1 cellular context compared by ENCODE assay signal in genomic region chr3:72938471-72939265, GRCh38.
TF ChIP-seq lines count a peak whose summit lies in the region.

No MANE protein-coding gene starts in this region.

TF ChIP-seq in HepG2, 621 proteins besides CTCF, POLR2A, EP300 and RAD21 (continued from another document and continues in another):
- TF ChIP-seq, protein P1, sequence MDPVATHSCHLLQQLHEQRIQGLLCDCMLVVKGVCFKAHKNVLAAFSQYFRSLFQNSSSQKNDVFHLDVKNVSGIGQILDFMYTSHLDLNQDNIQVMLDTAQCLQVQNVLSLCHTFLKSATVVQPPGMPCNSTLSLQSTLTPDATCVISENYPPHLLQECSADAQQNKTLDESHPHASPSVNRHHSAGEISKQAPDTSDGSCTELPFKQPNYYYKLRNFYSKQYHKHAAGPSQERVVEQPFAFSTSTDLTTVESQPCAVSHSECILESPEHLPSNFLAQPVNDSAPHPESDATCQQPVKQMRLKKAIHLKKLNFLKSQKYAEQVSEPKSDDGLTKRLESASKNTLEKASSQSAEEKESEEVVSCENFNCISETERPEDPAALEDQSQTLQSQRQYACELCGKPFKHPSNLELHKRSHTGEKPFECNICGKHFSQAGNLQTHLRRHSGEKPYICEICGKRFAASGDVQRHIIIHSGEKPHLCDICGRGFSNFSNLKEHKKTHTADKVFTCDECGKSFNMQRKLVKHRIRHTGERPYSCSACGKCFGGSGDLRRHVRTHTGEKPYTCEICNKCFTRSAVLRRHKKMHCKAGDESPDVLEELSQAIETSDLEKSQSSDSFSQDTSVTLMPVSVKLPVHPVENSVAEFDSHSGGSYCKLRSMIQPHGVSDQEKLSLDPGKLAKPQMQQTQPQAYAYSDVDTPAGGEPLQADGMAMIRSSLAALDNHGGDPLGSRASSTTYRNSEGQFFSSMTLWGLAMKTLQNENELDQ (CRISPR knock-in tag; IDR thresholded peaks at IDR 0.05; ENCODE audit: borderline replicate concordance): no peak
- TF ChIP-seq CEBPG (CRISPR knock-in tag; IDR thresholded peaks at IDR 0.05) (peak; percentile 96), ZBTB1 (CRISPR knock-in tag; IDR thresholded peaks at IDR 0.05; ENCODE audit: borderline replicate concordance) (no peak), JUN (CRISPR knock-in tag; IDR thresholded peaks at IDR 0.05) (0 out of 2 replicates have a peak, but pooled peaks have one; percentile 37), DMAP1 (CRISPR knock-in tag; IDR thresholded peaks at IDR 0.05) (peak; percentile 57; the same call in 1 of the 2 replicates), ETS1 (CRISPR knock-in tag; IDR thresholded peaks at IDR 0.05) (no peak), ASH2L (IDR thresholded peaks at IDR 0.05; ENCODE audit: insufficient read length, low read depth, low read length) (peak; percentile 57), HOXA3 (CRISPR knock-in tag; IDR thresholded peaks at IDR 0.05) (peak; percentile 57; the same call in 1 of the 2 replicates), SALL2 (CRISPR knock-in tag; IDR thresholded peaks at IDR 0.05) (peak; percentile 58; the same call in 1 of the 2 replicates), KAT8 (CRISPR knock-in tag; IDR thresholded peaks at IDR 0.05) (peak; percentile 60), SMC3 (IDR thresholded peaks at IDR 0.05; ENCODE audit: low read length) (peak; percentile 74), KLF11 (CRISPR knock-in tag; IDR thresholded peaks at IDR 0.05) (0 out of 2 replicates have a peak, but pooled peaks have one; percentile 29), ZBTB33 (CRISPR knock-in tag; IDR thresholded peaks at IDR 0.05) (peak; percentile 50; the same call in 1 of the 2 replicates), ISL2 (CRISPR knock-in tag; IDR thresholded peaks at IDR 0.05) (peak; percentile 64; the same call in 1 of the 2 replicates), TARDBP (CRISPR knock-in tag; IDR thresholded peaks at IDR 0.05) (peak; percentile 74), ZFP90 (CRISPR knock-in tag; IDR thresholded peaks at IDR 0.05; ENCODE audit: borderline replicate concordance) (no peak), MIXL1 (CRISPR knock-in tag; IDR thresholded peaks at IDR 0.05) (0 out of 2 replicates have a peak, but pooled peaks have one; percentile 43), ARID4A (CRISPR knock-in tag; IDR thresholded peaks at IDR 0.05; ENCODE audit: borderline replicate concordance) (peak; percentile 30; the same call in 1 of the 2 replicates), TFDP2 (CRISPR knock-in tag; IDR thresholded peaks at IDR 0.05) (peak; percentile 45; the same call in 1 of the 2 replicates), TGIF2 (CRISPR knock-in tag; IDR thresholded peaks at IDR 0.05) (peak; percentile 63; the same call in 1 of the 2 replicates), ZNF282 (IDR thresholded peaks at IDR 0.05; ENCODE audit: partially characterized antibody) (no peak), TEAD3 (CRISPR knock-in tag; optimal IDR thresholded peaks at IDR 0.05; ENCODE audit: borderline replicate concordance) (no peak), TP53 (CRISPR knock-in tag; conservative IDR thresholded peaks at IDR 0.05) (0 out of 2 replicates have a peak, but pooled peaks have one; percentile 33), TBP (CRISPR knock-in tag; IDR thresholded peaks at IDR 0.05) (no peak), TOE1 (CRISPR knock-in tag; IDR thresholded peaks at IDR 0.05) (no peak), ATF1 (CRISPR knock-in tag; IDR thresholded peaks at IDR 0.05) (peak; percentile 43; the same call in 1 of the 2 replicates), HMG20A (CRISPR knock-in tag; IDR thresholded peaks at IDR 0.05; ENCODE audit: borderline replicate concordance) (0 out of 2 replicates have a peak, but pooled peaks have one; percentile 55), NCOA2 (CRISPR knock-in tag; IDR thresholded peaks at IDR 0.05) (peak; percentile 67), SOX6 (IDR thresholded peaks at IDR 0.05) (no peak), SOX6 (CRISPR knock-in tag; IDR thresholded peaks at IDR 0.05) (peak; percentile 84), SMYD3 (CRISPR knock-in tag; IDR thresholded peaks at IDR 0.05) (0 out of 2 replicates have a peak, but pooled peaks have one; percentile 32), SIX4 (CRISPR knock-in tag; IDR thresholded peaks at IDR 0.05) (peak; percentile 90)
- TF ChIP-seq, protein P2, sequence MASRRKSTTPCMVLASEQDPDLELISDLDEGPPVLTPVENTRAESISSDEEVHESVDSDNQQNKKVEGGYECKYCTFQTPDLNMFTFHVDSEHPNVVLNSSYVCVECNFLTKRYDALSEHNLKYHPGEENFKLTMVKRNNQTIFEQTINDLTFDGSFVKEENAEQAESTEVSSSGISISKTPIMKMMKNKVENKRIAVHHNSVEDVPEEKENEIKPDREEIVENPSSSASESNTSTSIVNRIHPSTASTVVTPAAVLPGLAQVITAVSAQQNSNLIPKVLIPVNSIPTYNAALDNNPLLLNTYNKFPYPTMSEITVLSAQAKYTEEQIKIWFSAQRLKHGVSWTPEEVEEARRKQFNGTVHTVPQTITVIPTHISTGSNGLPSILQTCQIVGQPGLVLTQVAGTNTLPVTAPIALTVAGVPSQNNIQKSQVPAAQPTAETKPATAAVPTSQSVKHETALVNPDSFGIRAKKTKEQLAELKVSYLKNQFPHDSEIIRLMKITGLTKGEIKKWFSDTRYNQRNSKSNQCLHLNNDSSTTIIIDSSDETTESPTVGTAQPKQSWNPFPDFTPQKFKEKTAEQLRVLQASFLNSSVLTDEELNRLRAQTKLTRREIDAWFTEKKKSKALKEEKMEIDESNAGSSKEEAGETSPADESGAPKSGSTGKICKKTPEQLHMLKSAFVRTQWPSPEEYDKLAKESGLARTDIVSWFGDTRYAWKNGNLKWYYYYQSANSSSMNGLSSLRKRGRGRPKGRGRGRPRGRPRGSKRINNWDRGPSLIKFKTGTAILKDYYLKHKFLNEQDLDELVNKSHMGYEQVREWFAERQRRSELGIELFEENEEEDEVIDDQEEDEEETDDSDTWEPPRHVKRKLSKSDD (CRISPR knock-in tag; IDR thresholded peaks at IDR 0.05; ENCODE audit: low read depth): 0 out of 2 replicates have a peak, but pooled peaks have one; percentile 19
- TF ChIP-seq, protein P3, sequence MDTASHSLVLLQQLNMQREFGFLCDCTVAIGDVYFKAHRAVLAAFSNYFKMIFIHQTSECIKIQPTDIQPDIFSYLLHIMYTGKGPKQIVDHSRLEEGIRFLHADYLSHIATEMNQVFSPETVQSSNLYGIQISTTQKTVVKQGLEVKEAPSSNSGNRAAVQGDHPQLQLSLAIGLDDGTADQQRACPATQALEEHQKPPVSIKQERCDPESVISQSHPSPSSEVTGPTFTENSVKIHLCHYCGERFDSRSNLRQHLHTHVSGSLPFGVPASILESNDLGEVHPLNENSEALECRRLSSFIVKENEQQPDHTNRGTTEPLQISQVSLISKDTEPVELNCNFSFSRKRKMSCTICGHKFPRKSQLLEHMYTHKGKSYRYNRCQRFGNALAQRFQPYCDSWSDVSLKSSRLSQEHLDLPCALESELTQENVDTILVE (CRISPR knock-in tag; IDR thresholded peaks at IDR 0.05): no peak
- TF ChIP-seq, protein P4, sequence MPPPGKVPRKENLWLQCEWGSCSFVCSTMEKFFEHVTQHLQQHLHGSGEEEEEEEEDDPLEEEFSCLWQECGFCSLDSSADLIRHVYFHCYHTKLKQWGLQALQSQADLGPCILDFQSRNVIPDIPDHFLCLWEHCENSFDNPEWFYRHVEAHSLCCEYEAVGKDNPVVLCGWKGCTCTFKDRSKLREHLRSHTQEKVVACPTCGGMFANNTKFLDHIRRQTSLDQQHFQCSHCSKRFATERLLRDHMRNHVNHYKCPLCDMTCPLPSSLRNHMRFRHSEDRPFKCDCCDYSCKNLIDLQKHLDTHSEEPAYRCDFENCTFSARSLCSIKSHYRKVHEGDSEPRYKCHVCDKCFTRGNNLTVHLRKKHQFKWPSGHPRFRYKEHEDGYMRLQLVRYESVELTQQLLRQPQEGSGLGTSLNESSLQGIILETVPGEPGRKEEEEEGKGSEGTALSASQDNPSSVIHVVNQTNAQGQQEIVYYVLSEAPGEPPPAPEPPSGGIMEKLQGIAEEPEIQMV (CRISPR knock-in tag; IDR thresholded peaks at IDR 0.05; ENCODE audit: low read depth): no peak; the same call in 1 of the 2 replicates
- TF ChIP-seq, protein P5, sequence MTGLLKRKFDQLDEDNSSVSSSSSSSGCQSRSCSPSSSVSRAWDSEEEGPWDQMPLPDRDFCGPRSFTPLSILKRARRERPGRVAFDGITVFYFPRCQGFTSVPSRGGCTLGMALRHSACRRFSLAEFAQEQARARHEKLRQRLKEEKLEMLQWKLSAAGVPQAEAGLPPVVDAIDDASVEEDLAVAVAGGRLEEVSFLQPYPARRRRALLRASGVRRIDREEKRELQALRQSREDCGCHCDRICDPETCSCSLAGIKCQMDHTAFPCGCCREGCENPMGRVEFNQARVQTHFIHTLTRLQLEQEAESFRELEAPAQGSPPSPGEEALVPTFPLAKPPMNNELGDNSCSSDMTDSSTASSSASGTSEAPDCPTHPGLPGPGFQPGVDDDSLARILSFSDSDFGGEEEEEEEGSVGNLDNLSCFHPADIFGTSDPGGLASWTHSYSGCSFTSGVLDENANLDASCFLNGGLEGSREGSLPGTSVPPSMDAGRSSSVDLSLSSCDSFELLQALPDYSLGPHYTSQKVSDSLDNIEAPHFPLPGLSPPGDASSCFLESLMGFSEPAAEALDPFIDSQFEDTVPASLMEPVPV (CRISPR knock-in tag; IDR thresholded peaks at IDR 0.05): no peak
- TF ChIP-seq, protein P6, sequence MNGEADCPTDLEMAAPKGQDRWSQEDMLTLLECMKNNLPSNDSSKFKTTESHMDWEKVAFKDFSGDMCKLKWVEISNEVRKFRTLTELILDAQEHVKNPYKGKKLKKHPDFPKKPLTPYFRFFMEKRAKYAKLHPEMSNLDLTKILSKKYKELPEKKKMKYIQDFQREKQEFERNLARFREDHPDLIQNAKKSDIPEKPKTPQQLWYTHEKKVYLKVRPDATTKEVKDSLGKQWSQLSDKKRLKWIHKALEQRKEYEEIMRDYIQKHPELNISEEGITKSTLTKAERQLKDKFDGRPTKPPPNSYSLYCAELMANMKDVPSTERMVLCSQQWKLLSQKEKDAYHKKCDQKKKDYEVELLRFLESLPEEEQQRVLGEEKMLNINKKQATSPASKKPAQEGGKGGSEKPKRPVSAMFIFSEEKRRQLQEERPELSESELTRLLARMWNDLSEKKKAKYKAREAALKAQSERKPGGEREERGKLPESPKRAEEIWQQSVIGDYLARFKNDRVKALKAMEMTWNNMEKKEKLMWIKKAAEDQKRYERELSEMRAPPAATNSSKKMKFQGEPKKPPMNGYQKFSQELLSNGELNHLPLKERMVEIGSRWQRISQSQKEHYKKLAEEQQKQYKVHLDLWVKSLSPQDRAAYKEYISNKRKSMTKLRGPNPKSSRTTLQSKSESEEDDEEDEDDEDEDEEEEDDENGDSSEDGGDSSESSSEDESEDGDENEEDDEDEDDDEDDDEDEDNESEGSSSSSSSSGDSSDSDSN (CRISPR knock-in tag; IDR thresholded peaks at IDR 0.05): no peak
